ENCODE assay signal across 18 cellular contexts in genomic region chr6:87105823-87106222, GRCh38. TPM values are rescaled to one million over a fixed set of nuclear protein-coding genes. Genes with fewer than 3 reads are reported as not detected.
DNase-seq lines count a peak whose midpoint lies in the region; ATAC-seq and TF ChIP-seq lines count a peak whose summit lies in the region.
"Had no signal": no experiment of that assay in that cellular context is flagged by ENCODE, and none has a peak within 500 bp of the region (broad histone marks: within the 10 kb centered on the region; RNA-seq: fewer than 3 reads in every experiment).

No MANE protein-coding gene starts in this region.

- peak; percentile 34 for DNase-seq in AG04449 (ENCODE audit: low read depth, low spot score)
- DNase-seq in GM23248 = peak; percentile 61
- peak; percentile 29 for DNase-seq in amniotic epithelial cell (ENCODE audit: low read depth)
- DNase-seq in foreskin fibroblast = peak; percentile 21 to 22
- no peak for DNase-seq in activated CD4-positive, alpha-beta T cell treated with anti-CD3 and anti-CD28 coated beads for 4 hours
- no peak for DNase-seq in KG1 (lab: John Stamatoyannopoulos, UW)
- DNase-seq in activated naive CD4-positive, alpha-beta T cell treated with anti-CD3 and anti-CD28 coated beads for 36 hours = no peak
- DNase-seq: 8988T, C1 segment of cervical spinal cord, NCI-H1092, NCI-H146, NCI-H2081, NCI-H510A treated with DMSO at 0.1 percent for 48 hours, NCI-H82 had no signal

- peaks cover 28% of the 10 kb centered on the region for H3K4me1 ChIP-seq in GM23248 (ENCODE audit: insufficient read depth)

- no peaks in the 10 kb centered on the region for H3K9me2 ChIP-seq in GM23248 (ENCODE audit: insufficient read depth)

- ATAC-seq in HG03045 (IDR thresholded peaks at IDR 0.05; ENCODE audit: unreplicated experiment) = no peak
- ATAC-seq: Panc1 had no signal

- no peaks in the 10 kb centered on the region for H4K20me1 ChIP-seq in GM23248 (ENCODE audit: insufficient read depth)

- H3K4me1 Mint-ChIP-seq in activated naive CD4-positive, alpha-beta T cell treated with anti-CD3 and anti-CD28 coated beads for 36 hours (ENCODE audit: low read depth) = no peaks in the 10 kb centered on the region

- no peaks in the 10 kb centered on the region for H3K36me3 ChIP-seq in GM23248 (ENCODE audit: low read depth)

- H3F3A ChIP-seq in GM23248 (ENCODE audit: insufficient read depth) = peaks cover 28% of the 10 kb centered on the region

- no peaks in the 10 kb centered on the region for H3K79me2 ChIP-seq in GM23248 (ENCODE audit: insufficient read depth)

- H3K4me3 ChIP-seq in AG04449 (ENCODE audit: low read depth, low read length) (no peak overlapping the region), GM23248 (peak overlapping the region; percentile 2; the same call in 1 of the 2 replicates), foreskin fibroblast (ENCODE audit: low read depth in 1 of 2, low read length in 2 of 2) (no peak overlapping the region)

- H3K27me3 Mint-ChIP-seq in activated naive CD4-positive, alpha-beta T cell treated with anti-CD3 and anti-CD28 coated beads for 36 hours (ENCODE audit: low read depth) = peaks cover 8% of the 10 kb centered on the region

- no peak for TF ChIP-seq CTCF in AG04449 (IDR thresholded peaks at IDR 0.05; ENCODE audit: insufficient read depth, low read length, missing control alignments)
- no peak for TF ChIP-seq CTCF in foreskin fibroblast (IDR thresholded peaks at IDR 0.05; ENCODE audit: low read depth, low read length)

- no peaks in the 10 kb centered on the region for H3K9me3 ChIP-seq in GM23248 (ENCODE audit: low read depth)

- H3K4me3 Mint-ChIP-seq in activated naive CD4-positive, alpha-beta T cell treated with anti-CD3 and anti-CD28 coated beads for 36 hours = no peak overlapping the region

- no peaks in the 10 kb centered on the region for H3K36me3 Mint-ChIP-seq in activated naive CD4-positive, alpha-beta T cell treated with anti-CD3 and anti-CD28 coated beads for 36 hours (ENCODE audit: low read depth)

- peak overlapping the region; percentile 41 for H3K4me2 ChIP-seq in GM23248 (ENCODE audit: unreplicated experiment)
- H3K4me2 ChIP-seq: KMS-11 had no signal

- H2AFZ ChIP-seq in GM23248 = no peak overlapping the region

- H3K27ac ChIP-seq in GM23248 = peak overlapping the region; percentile 21
- H3K27ac ChIP-seq: KMS-11 had no signal

- H3K9ac ChIP-seq in GM23248 = no peak overlapping the region
- H3K9ac ChIP-seq: KMS-11 had no signal

- H3K9me3 Mint-ChIP-seq in activated naive CD4-positive, alpha-beta T cell treated with anti-CD3 and anti-CD28 coated beads for 36 hours = no peaks in the 10 kb centered on the region

- in situ Hi-C loops in GM23248 (cut with MboI) = no loop called here

- POLR2A ChIA-PET in AG04449 (lab: Yijun Ruan, JAX) = no interaction called here

- CTCF ChIA-PET in AG04449 (lab: Yijun Ruan, JAX) = interaction anchor here (0.7 to 1.5 kb wide), 5 partner anchors 18 to 216 kb away, joined by 3 to 4 read pairs (median 3); partner anchors contain the start of gene SMIM8
- CTCF ChIA-PET in activated naive CD4-positive, alpha-beta T cell treated with anti-CD3 and anti-CD28 coated beads for 36 hours (lab: Charles Lee) = interaction anchor here (0.9 kb wide), 1 partner anchor 63 kb away, joined by 4 read pairs; no protein-coding TSS in a partner anchor

- intact Hi-C loops in activated naive CD4-positive, alpha-beta T cell treated with anti-CD3 and anti-CD28 coated beads for 36 hours (cut with micrococcal nuclease) = no loop called here

- H3K27ac Mint-ChIP-seq in activated naive CD4-positive, alpha-beta T cell treated with anti-CD3 and anti-CD28 coated beads for 36 hours = no peak overlapping the region

- H3K27me3 ChIP-seq in GM23248 (replicated peaks; ENCODE audit: insufficient read depth) = no peaks in the 10 kb centered on the region

RNA-seq across cellular contexts. Expression of gene CGA, which starts 10.9 kb away (rescaled TPM):
- total RNA-seq in GM23248 (2014; rRNA removed; shearing (Covaris generic)) = 6.1 and 6.3 TPM in 2 replicates
- polyA plus RNA-seq in GM23248 (2016; fragmentation: Nextera tagmentation; extraction: Ambion mirVana) = 6.6 and 8.9 TPM in 2 replicates
- not detected for total RNA-seq in activated naive CD4-positive, alpha-beta T cell treated with anti-CD3 and anti-CD28 coated beads for 36 hours
- total RNA-seq: MCF 10A had no signal

RNA-seq across cellular contexts. Expression of gene ZNF292, which starts 49.5 kb away (rescaled TPM):
- total RNA-seq in GM23248 (2014; rRNA removed; shearing (Covaris generic)) = 14.1 and 31.5 TPM in 2 replicates
- 17.9 and 21.7 TPM in 2 replicates for polyA plus RNA-seq in GM23248 (2016; fragmentation: Nextera tagmentation; extraction: Ambion mirVana)
- total RNA-seq in activated naive CD4-positive, alpha-beta T cell treated with anti-CD3 and anti-CD28 coated beads for 36 hours = 10 to 100 TPM; 39.5 to 41.2 TPM

Comparison
In these comparisons a context has a peak if more than half of its experiments do, and no peak if none do; other contexts are left out.
1. DNase-seq: peak in AG04449 (single experiment), GM23248 (single experiment), amniotic epithelial cell (single experiment) and foreskin fibroblast (2 of 2); none in activated CD4-positive, alpha-beta T cell treated with anti-CD3 and anti-CD28 coated beads for 4 hours (0 of 2), KG1 (single experiment) and activated naive CD4-positive, alpha-beta T cell treated with anti-CD3 and anti-CD28 coated beads for 36 hours (single experiment).